In genomic region chr16:81841709-81842108, GRCh38 we compare ENCODE assay signal across 10 cellular contexts.
DNase-seq lines count a peak whose midpoint lies in the region; ATAC-seq, FAIRE-seq and TF ChIP-seq lines count a peak whose summit lies in the region.
"Had no signal": no experiment of that assay in that cellular context is flagged by ENCODE, and none has a peak within 500 bp of the region (broad histone marks: within the 10 kb centered on the region; RNA-seq: fewer than 3 reads in every experiment).

No MANE protein-coding gene starts in this region.

- ATAC-seq in GM19395 (IDR thresholded peaks at IDR 0.05; ENCODE audit: unreplicated experiment): peak; percentile 50
- peak; percentile 46 for ATAC-seq in HG03103 (IDR thresholded peaks at IDR 0.05; ENCODE audit: low read depth, unreplicated experiment)
- ATAC-seq in activated CD8-positive, alpha-beta T cell treated with anti-CD3 and anti-CD28 coated beads for 36 hours: peak; percentile 68
- ATAC-seq in GM21515 (IDR thresholded peaks at IDR 0.05; ENCODE audit: unreplicated experiment): no peak
- ATAC-seq: HCT116 had no signal

- TF ChIP-seq CTCF in activated CD8-positive, alpha-beta T cell treated with anti-CD3 and anti-CD28 coated beads for 36 hours (IDR thresholded peaks at IDR 0.05): no peak

- H3K27ac Mint-ChIP-seq in activated CD8-positive, alpha-beta T cell treated with anti-CD3 and anti-CD28 coated beads for 36 hours: no peak overlapping the region

- POLR2A ChIA-PET in activated CD8-positive, alpha-beta T cell treated with anti-CD3 and anti-CD28 coated beads for 36 hours (lab: Charles Lee): interaction anchor here (0.8 to 1.4 kb wide), 2 partner anchors 9 to 34 kb away, joined by 3 read pairs; no protein-coding TSS in a partner anchor

- TF ChIP-seq POLR2A in GM12891 (IDR thresholded peaks at IDR 0.05; ENCODE audit: low read depth, low read length): no peak; the same call in 1 of the 2 replicates

- intact Hi-C loops in activated CD8-positive, alpha-beta T cell treated with anti-CD3 and anti-CD28 coated beads for 36 hours (cut with micrococcal nuclease): no loop called here

- H3K36me3 Mint-ChIP-seq in activated CD8-positive, alpha-beta T cell treated with anti-CD3 and anti-CD28 coated beads for 36 hours (ENCODE audit: low read depth): no peaks in the 10 kb centered on the region

- FAIRE-seq in GM12891 (lab: Jason Lieb, UNC): peak; percentile 80

- peak; percentile 35 for DNase-seq in GM12891 (ENCODE audit: insufficient read length, low spot score)
- peak; percentile 38 for DNase-seq in activated CD8-positive, alpha-beta T cell treated with anti-CD3 and anti-CD28 coated beads for 36 hours
- DNase-seq in superior temporal gyrus (ENCODE audit: extremely low spot score): no peak
- no peak for DNase-seq in mucosa of gallbladder (ENCODE audit: low spot score)
- DNase-seq in activated CD4-positive, CD25-positive, alpha-beta regulatory T cell (lab: John Stamatoyannopoulos, UW): no peak
- DNase-seq: MG63 had no signal

- H3K27me3 Mint-ChIP-seq in activated CD8-positive, alpha-beta T cell treated with anti-CD3 and anti-CD28 coated beads for 36 hours: no peaks in the 10 kb centered on the region

- H3K9me3 Mint-ChIP-seq in activated CD8-positive, alpha-beta T cell treated with anti-CD3 and anti-CD28 coated beads for 36 hours: no peaks in the 10 kb centered on the region

- CTCF ChIA-PET in activated CD8-positive, alpha-beta T cell treated with anti-CD3 and anti-CD28 coated beads for 36 hours (lab: Charles Lee): interaction anchor here (1.1 to 1.3 kb wide), 2 partner anchors 9 to 32 kb away, joined by 4 read pairs; no protein-coding TSS in a partner anchor

- H3K4me3 Mint-ChIP-seq in activated CD8-positive, alpha-beta T cell treated with anti-CD3 and anti-CD28 coated beads for 36 hours: no peak overlapping the region

- peaks cover 19% of the 10 kb centered on the region for H3K4me1 Mint-ChIP-seq in activated CD8-positive, alpha-beta T cell treated with anti-CD3 and anti-CD28 coated beads for 36 hours (ENCODE audit: low read depth)

TF ChIP-seq in GM12891, 5 proteins besides CTCF, POLR2A, EP300 and RAD21:
- no peak for TF ChIP-seq POU2F2 (IDR thresholded peaks at IDR 0.05; ENCODE audit: low read depth, low read length)
- no peak for TF ChIP-seq TAF1 (IDR thresholded peaks at IDR 0.05; ENCODE audit: low read depth, low read length)
- no peak for TF ChIP-seq SPI1 (IDR thresholded peaks at IDR 0.05; ENCODE audit: low read depth, low read length)
- no peak for TF ChIP-seq POLR2AphosphoS5 (IDR thresholded peaks at IDR 0.05; ENCODE audit: low read depth, low read length)
- TF ChIP-seq PAX5 (IDR thresholded peaks at IDR 0.05; ENCODE audit: insufficient read depth, low read length, severe bottlenecking): no peak

Comparison
In these comparisons a context has a peak if more than half of its experiments do, and no peak if none do; other contexts are left out.
1. DNase-seq: peak in GM12891 (single experiment) and activated CD8-positive, alpha-beta T cell treated with anti-CD3 and anti-CD28 coated beads for 36 hours (single experiment); none in superior temporal gyrus (single experiment), mucosa of gallbladder (single experiment) and activated CD4-positive, CD25-positive, alpha-beta regulatory T cell (0 of 4).